Comparison of ENCODE assay signal across 1 cellular context in genomic region chr17:44133918-44134476, GRCh38.
TF ChIP-seq lines count a peak whose summit lies in the region.

No MANE protein-coding gene starts in this region.

TF ChIP-seq in HepG2, 621 proteins besides CTCF, POLR2A, EP300 and RAD21 (continued from another document and continues in another):
- TF ChIP-seq, protein P1, sequence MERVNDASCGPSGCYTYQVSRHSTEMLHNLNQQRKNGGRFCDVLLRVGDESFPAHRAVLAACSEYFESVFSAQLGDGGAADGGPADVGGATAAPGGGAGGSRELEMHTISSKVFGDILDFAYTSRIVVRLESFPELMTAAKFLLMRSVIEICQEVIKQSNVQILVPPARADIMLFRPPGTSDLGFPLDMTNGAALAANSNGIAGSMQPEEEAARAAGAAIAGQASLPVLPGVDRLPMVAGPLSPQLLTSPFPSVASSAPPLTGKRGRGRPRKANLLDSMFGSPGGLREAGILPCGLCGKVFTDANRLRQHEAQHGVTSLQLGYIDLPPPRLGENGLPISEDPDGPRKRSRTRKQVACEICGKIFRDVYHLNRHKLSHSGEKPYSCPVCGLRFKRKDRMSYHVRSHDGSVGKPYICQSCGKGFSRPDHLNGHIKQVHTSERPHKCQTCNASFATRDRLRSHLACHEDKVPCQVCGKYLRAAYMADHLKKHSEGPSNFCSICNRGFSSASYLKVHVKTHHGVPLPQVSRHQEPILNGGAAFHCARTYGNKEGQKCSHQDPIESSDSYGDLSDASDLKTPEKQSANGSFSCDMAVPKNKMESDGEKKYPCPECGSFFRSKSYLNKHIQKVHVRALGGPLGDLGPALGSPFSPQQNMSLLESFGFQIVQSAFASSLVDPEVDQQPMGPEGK (CRISPR knock-in tag; IDR thresholded peaks at IDR 0.05), result no peak; the same call in 1 of the 2 replicates
- TF ChIP-seq RFX3 (CRISPR knock-in tag; IDR thresholded peaks at IDR 0.05) (no peak), ZNF468 (CRISPR knock-in tag; IDR thresholded peaks at IDR 0.05) (no peak), HNRNPK (IDR thresholded peaks at IDR 0.05; ENCODE audit: low read depth, low read length, poor library complexity, severe bottlenecking) (no peak), SOX13 (IDR thresholded peaks at IDR 0.05) (peak; percentile 9; the same call in 1 of the 2 replicates), SOX13 (CRISPR knock-in tag; conservative IDR thresholded peaks at IDR 0.05 in 1 of 2, IDR thresholded peaks at IDR 0.05 in 1 of 2) (peak in 1 of 2 experiments; percentile 74; a peak in 2 of 4 replicates), KLF11 (CRISPR knock-in tag; IDR thresholded peaks at IDR 0.05) (no peak), KDM5B (CRISPR knock-in tag; IDR thresholded peaks at IDR 0.05; ENCODE audit: borderline replicate concordance) (peak; percentile 72; the same call in 1 of the 2 replicates), FOXA1 (IDR thresholded peaks at IDR 0.05) (no peak), FOXA1 (CRISPR knock-in tag; IDR thresholded peaks at IDR 0.05) (no peak), PCBP2 (optimal IDR thresholded peaks at IDR 0.05; ENCODE audit: low read depth, low read length, poor library complexity, severe bottlenecking) (no peak), ZBTB46 (CRISPR knock-in tag; IDR thresholded peaks at IDR 0.05; ENCODE audit: borderline replicate concordance) (no peak), ZNF546 (CRISPR knock-in tag; conservative IDR thresholded peaks at IDR 0.05) (0 out of 2 replicates have a peak, but pooled peaks have one; percentile 40), NCOA2 (CRISPR knock-in tag; IDR thresholded peaks at IDR 0.05) (peak; percentile 63; the same call in 1 of the 2 replicates), ZNF225 (CRISPR knock-in tag; IDR thresholded peaks at IDR 0.05) (no peak), ZNF770 (CRISPR knock-in tag; IDR thresholded peaks at IDR 0.05) (peak; percentile 81), GATAD1 (CRISPR knock-in tag; IDR thresholded peaks at IDR 0.05) (peak; percentile 53; the same call in 1 of the 2 replicates), GPN1 (CRISPR knock-in tag; IDR thresholded peaks at IDR 0.05; ENCODE audit: borderline replicate concordance) (no peak), ZNF577 (CRISPR knock-in tag; IDR thresholded peaks at IDR 0.05; ENCODE audit: borderline replicate concordance, low read depth) (no peak), WIZ (CRISPR knock-in tag; IDR thresholded peaks at IDR 0.05) (peak; percentile 85), FOXK1 (CRISPR knock-in tag; IDR thresholded peaks at IDR 0.05; ENCODE audit: borderline replicate concordance, low read depth) (peak; percentile 80), SAP130 (CRISPR knock-in tag; IDR thresholded peaks at IDR 0.05; ENCODE audit: low read depth) (peak; percentile 82), SP2 (CRISPR knock-in tag; IDR thresholded peaks at IDR 0.05) (0 out of 2 replicates have a peak, but pooled peaks have one; percentile 29), ZSCAN25 (CRISPR knock-in tag; IDR thresholded peaks at IDR 0.05) (peak; percentile 81; the same call in 1 of the 2 replicates), ZBTB3 (CRISPR knock-in tag; IDR thresholded peaks at IDR 0.05; ENCODE audit: borderline replicate concordance, low read depth) (peak; percentile 92; the same call in 1 of the 2 replicates), HNRNPH1 (optimal IDR thresholded peaks at IDR 0.05; ENCODE audit: low read depth, low read length) (no peak), ETV5 (CRISPR knock-in tag; IDR thresholded peaks at IDR 0.05; ENCODE audit: borderline replicate concordance) (peak; percentile 78), TCF7L2 (IDR thresholded peaks at IDR 0.05; ENCODE audit: low read depth, low read length) (no peak), MYC (CRISPR knock-in tag; IDR thresholded peaks at IDR 0.05; ENCODE audit: borderline replicate concordance) (peak; percentile 90), ATF7 (IDR thresholded peaks at IDR 0.05) (no peak), ATF7 (CRISPR knock-in tag; IDR thresholded peaks at IDR 0.05) (peak; percentile 58; the same call in 1 of the 2 replicates), ZFP1 (CRISPR knock-in tag; IDR thresholded peaks at IDR 0.05) (no peak; the same call in 1 of the 2 replicates), XBP1 (CRISPR knock-in tag; IDR thresholded peaks at IDR 0.05) (no peak), ZNF18 (CRISPR knock-in tag; IDR thresholded peaks at IDR 0.05; ENCODE audit: insufficient replicate concordance) (peak; percentile 35), EZH2 (conservative IDR thresholded peaks at IDR 0.05; ENCODE audit: low read depth, low read length) (no peak), ZNF761 (CRISPR knock-in tag; conservative IDR thresholded peaks at IDR 0.05) (peak; percentile 89), ZBTB7A (CRISPR knock-in tag; IDR thresholded peaks at IDR 0.05) (peak; percentile 96), ZNF713 (CRISPR knock-in tag; IDR thresholded peaks at IDR 0.05) (0 out of 2 replicates have a peak, but pooled peaks have one; percentile 60), ZNF816 (CRISPR knock-in tag; IDR thresholded peaks at IDR 0.05; ENCODE audit: borderline replicate concordance) (peak; percentile 66; the same call in 1 of the 2 replicates), ZSCAN29 (CRISPR knock-in tag; conservative IDR thresholded peaks at IDR 0.05) (0 out of 2 replicates have a peak, but pooled peaks have one; percentile 67), HCFC1 (IDR thresholded peaks at IDR 0.05; ENCODE audit: low read depth, low read length) (no peak), TEAD3 (CRISPR knock-in tag; optimal IDR thresholded peaks at IDR 0.05; ENCODE audit: borderline replicate concordance) (peak; percentile 87), IRF2 (CRISPR knock-in tag; IDR thresholded peaks at IDR 0.05) (peak; percentile 82), ZNF430 (CRISPR knock-in tag; IDR thresholded peaks at IDR 0.05) (peak; percentile 46; the same call in 1 of the 2 replicates), POLR2AphosphoS5 (IDR thresholded peaks at IDR 0.05; ENCODE audit: low read depth, low read length) (no peak)
- TF ChIP-seq, protein P2, sequence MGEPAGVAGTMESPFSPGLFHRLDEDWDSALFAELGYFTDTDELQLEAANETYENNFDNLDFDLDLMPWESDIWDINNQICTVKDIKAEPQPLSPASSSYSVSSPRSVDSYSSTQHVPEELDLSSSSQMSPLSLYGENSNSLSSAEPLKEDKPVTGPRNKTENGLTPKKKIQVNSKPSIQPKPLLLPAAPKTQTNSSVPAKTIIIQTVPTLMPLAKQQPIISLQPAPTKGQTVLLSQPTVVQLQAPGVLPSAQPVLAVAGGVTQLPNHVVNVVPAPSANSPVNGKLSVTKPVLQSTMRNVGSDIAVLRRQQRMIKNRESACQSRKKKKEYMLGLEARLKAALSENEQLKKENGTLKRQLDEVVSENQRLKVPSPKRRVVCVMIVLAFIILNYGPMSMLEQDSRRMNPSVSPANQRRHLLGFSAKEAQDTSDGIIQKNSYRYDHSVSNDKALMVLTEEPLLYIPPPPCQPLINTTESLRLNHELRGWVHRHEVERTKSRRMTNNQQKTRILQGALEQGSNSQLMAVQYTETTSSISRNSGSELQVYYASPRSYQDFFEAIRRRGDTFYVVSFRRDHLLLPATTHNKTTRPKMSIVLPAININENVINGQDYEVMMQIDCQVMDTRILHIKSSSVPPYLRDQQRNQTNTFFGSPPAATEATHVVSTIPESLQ (CRISPR knock-in tag; conservative IDR thresholded peaks at IDR 0.05), result 0 out of 2 replicates have a peak, but pooled peaks have one; percentile 62
- TF ChIP-seq, protein P3, sequence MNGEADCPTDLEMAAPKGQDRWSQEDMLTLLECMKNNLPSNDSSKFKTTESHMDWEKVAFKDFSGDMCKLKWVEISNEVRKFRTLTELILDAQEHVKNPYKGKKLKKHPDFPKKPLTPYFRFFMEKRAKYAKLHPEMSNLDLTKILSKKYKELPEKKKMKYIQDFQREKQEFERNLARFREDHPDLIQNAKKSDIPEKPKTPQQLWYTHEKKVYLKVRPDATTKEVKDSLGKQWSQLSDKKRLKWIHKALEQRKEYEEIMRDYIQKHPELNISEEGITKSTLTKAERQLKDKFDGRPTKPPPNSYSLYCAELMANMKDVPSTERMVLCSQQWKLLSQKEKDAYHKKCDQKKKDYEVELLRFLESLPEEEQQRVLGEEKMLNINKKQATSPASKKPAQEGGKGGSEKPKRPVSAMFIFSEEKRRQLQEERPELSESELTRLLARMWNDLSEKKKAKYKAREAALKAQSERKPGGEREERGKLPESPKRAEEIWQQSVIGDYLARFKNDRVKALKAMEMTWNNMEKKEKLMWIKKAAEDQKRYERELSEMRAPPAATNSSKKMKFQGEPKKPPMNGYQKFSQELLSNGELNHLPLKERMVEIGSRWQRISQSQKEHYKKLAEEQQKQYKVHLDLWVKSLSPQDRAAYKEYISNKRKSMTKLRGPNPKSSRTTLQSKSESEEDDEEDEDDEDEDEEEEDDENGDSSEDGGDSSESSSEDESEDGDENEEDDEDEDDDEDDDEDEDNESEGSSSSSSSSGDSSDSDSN (CRISPR knock-in tag; IDR thresholded peaks at IDR 0.05), result peak; percentile 49; the same call in 1 of the 2 replicates
- TF ChIP-seq, protein P4, sequence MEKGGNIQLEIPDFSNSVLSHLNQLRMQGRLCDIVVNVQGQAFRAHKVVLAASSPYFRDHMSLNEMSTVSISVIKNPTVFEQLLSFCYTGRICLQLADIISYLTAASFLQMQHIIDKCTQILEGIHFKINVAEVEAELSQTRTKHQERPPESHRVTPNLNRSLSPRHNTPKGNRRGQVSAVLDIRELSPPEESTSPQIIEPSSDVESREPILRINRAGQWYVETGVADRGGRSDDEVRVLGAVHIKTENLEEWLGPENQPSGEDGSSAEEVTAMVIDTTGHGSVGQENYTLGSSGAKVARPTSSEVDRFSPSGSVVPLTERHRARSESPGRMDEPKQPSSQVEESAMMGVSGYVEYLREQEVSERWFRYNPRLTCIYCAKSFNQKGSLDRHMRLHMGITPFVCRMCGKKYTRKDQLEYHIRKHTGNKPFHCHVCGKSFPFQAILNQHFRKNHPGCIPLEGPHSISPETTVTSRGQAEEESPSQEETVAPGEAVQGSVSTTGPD (CRISPR knock-in tag; IDR thresholded peaks at IDR 0.05), result no peak
- TF ChIP-seq, protein P5, sequence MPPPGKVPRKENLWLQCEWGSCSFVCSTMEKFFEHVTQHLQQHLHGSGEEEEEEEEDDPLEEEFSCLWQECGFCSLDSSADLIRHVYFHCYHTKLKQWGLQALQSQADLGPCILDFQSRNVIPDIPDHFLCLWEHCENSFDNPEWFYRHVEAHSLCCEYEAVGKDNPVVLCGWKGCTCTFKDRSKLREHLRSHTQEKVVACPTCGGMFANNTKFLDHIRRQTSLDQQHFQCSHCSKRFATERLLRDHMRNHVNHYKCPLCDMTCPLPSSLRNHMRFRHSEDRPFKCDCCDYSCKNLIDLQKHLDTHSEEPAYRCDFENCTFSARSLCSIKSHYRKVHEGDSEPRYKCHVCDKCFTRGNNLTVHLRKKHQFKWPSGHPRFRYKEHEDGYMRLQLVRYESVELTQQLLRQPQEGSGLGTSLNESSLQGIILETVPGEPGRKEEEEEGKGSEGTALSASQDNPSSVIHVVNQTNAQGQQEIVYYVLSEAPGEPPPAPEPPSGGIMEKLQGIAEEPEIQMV (CRISPR knock-in tag; IDR thresholded peaks at IDR 0.05; ENCODE audit: low read depth), result 0 out of 2 replicates have a peak, but pooled peaks have one; percentile 57
- TF ChIP-seq, protein P6, sequence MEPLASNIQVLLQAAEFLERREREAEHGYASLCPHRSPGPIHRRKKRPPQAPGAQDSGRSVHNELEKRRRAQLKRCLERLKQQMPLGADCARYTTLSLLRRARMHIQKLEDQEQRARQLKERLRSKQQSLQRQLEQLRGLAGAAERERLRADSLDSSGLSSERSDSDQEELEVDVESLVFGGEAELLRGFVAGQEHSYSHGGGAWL (CRISPR knock-in tag; IDR thresholded peaks at IDR 0.05), result no peak
- TF ChIP-seq, protein P7, sequence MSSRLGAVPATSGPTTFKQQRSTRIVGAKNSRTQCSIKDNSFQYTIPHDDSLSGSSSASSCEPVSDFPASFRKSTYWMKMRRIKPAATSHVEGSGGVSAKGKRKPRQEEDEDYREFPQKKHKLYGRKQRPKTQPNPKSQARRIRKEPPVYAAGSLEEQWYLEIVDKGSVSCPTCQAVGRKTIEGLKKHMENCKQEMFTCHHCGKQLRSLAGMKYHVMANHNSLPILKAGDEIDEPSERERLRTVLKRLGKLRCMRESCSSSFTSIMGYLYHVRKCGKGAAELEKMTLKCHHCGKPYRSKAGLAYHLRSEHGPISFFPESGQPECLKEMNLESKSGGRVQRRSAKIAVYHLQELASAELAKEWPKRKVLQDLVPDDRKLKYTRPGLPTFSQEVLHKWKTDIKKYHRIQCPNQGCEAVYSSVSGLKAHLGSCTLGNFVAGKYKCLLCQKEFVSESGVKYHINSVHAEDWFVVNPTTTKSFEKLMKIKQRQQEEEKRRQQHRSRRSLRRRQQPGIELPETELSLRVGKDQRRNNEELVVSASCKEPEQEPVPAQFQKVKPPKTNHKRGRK (CRISPR knock-in tag; IDR thresholded peaks at IDR 0.05), result no peak
